8 cellular contexts compared by ENCODE assay signal in the genomic region with DNA sequence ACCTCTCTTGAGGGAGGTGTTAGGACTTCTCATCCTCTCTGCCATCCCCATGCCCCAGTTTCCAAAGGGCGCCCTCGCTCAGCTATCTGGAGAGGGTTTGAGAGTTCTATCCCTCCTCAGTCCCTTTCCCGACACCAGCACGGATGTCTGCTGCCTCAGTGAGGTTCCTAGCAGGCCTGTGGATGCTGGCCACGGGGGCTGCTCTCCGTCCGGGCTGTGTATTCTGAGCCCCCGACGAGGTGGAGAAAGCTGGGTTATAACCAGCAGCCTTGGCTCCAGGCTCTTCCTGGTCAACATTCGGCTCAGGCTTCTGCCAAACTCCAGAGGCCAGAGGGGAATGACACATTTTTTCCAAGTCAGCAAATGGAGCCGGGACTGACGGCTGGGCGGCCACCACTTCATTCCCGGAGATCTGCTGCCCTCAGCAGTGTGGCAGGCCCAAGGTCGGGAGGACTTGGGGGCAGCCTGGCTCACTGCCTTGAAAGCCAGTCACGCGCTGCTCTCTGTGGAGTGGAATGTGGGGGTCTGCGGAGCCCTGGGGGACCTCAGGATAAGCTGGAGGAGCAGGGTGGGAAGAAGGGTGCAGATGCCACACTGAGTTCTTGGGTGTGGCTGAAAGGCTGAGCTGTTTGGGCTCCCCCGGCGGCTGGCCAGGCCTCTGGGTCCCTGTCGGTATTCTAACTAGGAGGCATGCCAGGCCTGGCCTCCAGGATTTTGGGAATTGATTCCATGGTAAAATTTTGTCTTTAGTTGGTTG. TPM values are rescaled to one million over a fixed set of nuclear protein-coding genes. Genes with fewer than 3 reads are reported as not detected.
A peak's percentile ranks its signal among the peaks of the same experiment; 100 is the strongest.
DNase-seq lines count a peak whose midpoint lies in the region; ATAC-seq and TF ChIP-seq lines count a peak whose summit lies in the region.

No MANE protein-coding gene starts in this region.

- intact Hi-C loops in activated naive CD4-positive, alpha-beta T cell treated with anti-CD3 and anti-CD28 coated beads for 36 hours (cut with micrococcal nuclease) = loop anchor here (1.0 to 10.0 kb wide), 3 partner anchors 38 to 473 kb away; no protein-coding TSS in a partner anchor
- intact Hi-C loops in dendritic cell treated with granulocyte-macrophage colony-stimulating factor and Interleukin-4, amounts not matched to agents 40 ng/mL and 50 ng/mL, for 4 days (cut with micrococcal nuclease) = loop anchor here (1.0 to 10.0 kb wide), 3 partner anchors 472 to 646 kb away; no protein-coding TSS in a partner anchor
- intact Hi-C loops in vagina (cut with DNase I) = loop anchor here (2.0 to 5.0 kb wide), 3 partner anchors 38 to 472 kb away; no protein-coding TSS in a partner anchor

- CTCF ChIA-PET in activated naive CD4-positive, alpha-beta T cell treated with anti-CD3 and anti-CD28 coated beads for 36 hours (lab: Charles Lee) = interaction anchor here (0.6 to 3.3 kb wide), 20 partner anchors 9 to 486 kb away, joined by 3 to 25 read pairs (median 4); no protein-coding TSS in a partner anchor

- DNase-seq in activated naive CD4-positive, alpha-beta T cell treated with anti-CD3 and anti-CD28 coated beads for 36 hours = no peak
- no peak for DNase-seq in activated naive CD4-positive, alpha-beta T cell treated with Interleukin-2 at 50 U/mL for 16 hours
- DNase-seq in mesothelial cell of epicardium (ENCODE audit: low spot score in 2 of 2, unreplicated experiment in 2 of 2) (no peak), vagina (ENCODE audit: extremely low spot score in 2 of 2) (no peak), globus pallidus (ENCODE audit: low spot score) (no peak), H4 (ENCODE audit: low spot score) (no peak)

- H3K9me3 Mint-ChIP-seq in activated naive CD4-positive, alpha-beta T cell treated with anti-CD3 and anti-CD28 coated beads for 36 hours = no peaks in the 10 kb centered on the region
- no peaks in the 10 kb centered on the region for H3K9me3 Mint-ChIP-seq in dendritic cell treated with granulocyte-macrophage colony-stimulating factor and Interleukin-4, amounts not matched to agents 40 ng/mL and 50 ng/mL, for 4 days
- H3K9me3 Mint-ChIP-seq in mesothelial cell of epicardium = no peaks in the 10 kb centered on the region

- peaks cover 34% of the 10 kb centered on the region for H3K4me1 Mint-ChIP-seq in activated naive CD4-positive, alpha-beta T cell treated with anti-CD3 and anti-CD28 coated beads for 36 hours (ENCODE audit: low read depth)
- H3K4me1 Mint-ChIP-seq in dendritic cell treated with granulocyte-macrophage colony-stimulating factor and Interleukin-4, amounts not matched to agents 40 ng/mL and 50 ng/mL, for 4 days (ENCODE audit: low read depth) = peaks cover 55% of the 10 kb centered on the region
- H3K4me1 Mint-ChIP-seq in mesothelial cell of epicardium = peaks cover 43% of the 10 kb centered on the region

- no peaks in the 10 kb centered on the region for H3K9me3 ChIP-seq in vagina

- peak overlapping the region; percentile 97 for H3K27ac Mint-ChIP-seq in activated naive CD4-positive, alpha-beta T cell treated with anti-CD3 and anti-CD28 coated beads for 36 hours
- peak overlapping the region; percentile 96 for H3K27ac Mint-ChIP-seq in dendritic cell treated with granulocyte-macrophage colony-stimulating factor and Interleukin-4, amounts not matched to agents 40 ng/mL and 50 ng/mL, for 4 days
- peak overlapping the region; percentile 100 for H3K27ac Mint-ChIP-seq in mesothelial cell of epicardium

- H3K4me3 Mint-ChIP-seq in activated naive CD4-positive, alpha-beta T cell treated with anti-CD3 and anti-CD28 coated beads for 36 hours = peak overlapping the region; percentile 72
- peak overlapping the region; percentile 77 for H3K4me3 Mint-ChIP-seq in dendritic cell treated with granulocyte-macrophage colony-stimulating factor and Interleukin-4, amounts not matched to agents 40 ng/mL and 50 ng/mL, for 4 days
- H3K4me3 Mint-ChIP-seq in mesothelial cell of epicardium = no peak overlapping the region

- no peaks in the 10 kb centered on the region for H3K27me3 ChIP-seq in vagina

- TF ChIP-seq POLR2A in vagina (IDR thresholded peaks at IDR 0.05) = no peak

- peaks cover 0 to 37% of the 10 kb centered on the region in 2 donors for H3K36me3 ChIP-seq in vagina

- peaks cover 65% of the 10 kb centered on the region for H3K4me1 ChIP-seq in vagina

- no peaks in the 10 kb centered on the region for H3K27me3 Mint-ChIP-seq in activated naive CD4-positive, alpha-beta T cell treated with anti-CD3 and anti-CD28 coated beads for 36 hours (ENCODE audit: low read depth)
- no peaks in the 10 kb centered on the region for H3K27me3 Mint-ChIP-seq in dendritic cell treated with granulocyte-macrophage colony-stimulating factor and Interleukin-4, amounts not matched to agents 40 ng/mL and 50 ng/mL, for 4 days
- no peaks in the 10 kb centered on the region for H3K27me3 Mint-ChIP-seq in mesothelial cell of epicardium (ENCODE audit: low read depth)

- TF ChIP-seq CTCF in mesothelial cell of epicardium (IDR thresholded peaks at IDR 0.05; ENCODE audit: unreplicated experiment) = no peak
- no peak for TF ChIP-seq CTCF in vagina (IDR thresholded peaks at IDR 0.05)

- ATAC-seq in GM21786 (IDR thresholded peaks at IDR 0.05; ENCODE audit: unreplicated experiment) = no peak

- peak overlapping the region; percentile 15 to 47 for H3K4me3 ChIP-seq in vagina

- H3K27ac ChIP-seq in vagina = peak overlapping the region; percentile 100

- peaks cover 10% of the 10 kb centered on the region for H3K36me3 Mint-ChIP-seq in activated naive CD4-positive, alpha-beta T cell treated with anti-CD3 and anti-CD28 coated beads for 36 hours (ENCODE audit: low read depth)
- H3K36me3 Mint-ChIP-seq in dendritic cell treated with granulocyte-macrophage colony-stimulating factor and Interleukin-4, amounts not matched to agents 40 ng/mL and 50 ng/mL, for 4 days (ENCODE audit: low read depth) = peaks cover 71% of the 10 kb centered on the region
- peaks cover 13% of the 10 kb centered on the region for H3K36me3 Mint-ChIP-seq in mesothelial cell of epicardium

RNA-seq across cellular contexts. Expression of a gene that starts 27.4 kb away (rescaled TPM):
- 10 to 100 TPM; 83.0 to 94.5 TPM for total RNA-seq in activated naive CD4-positive, alpha-beta T cell treated with anti-CD3 and anti-CD28 coated beads for 36 hours
- total RNA-seq in mesothelial cell of epicardium (157 to 164 TPM (median 160 TPM) in 3 replicates), vagina (46.2 TPM)
- total RNA-seq in H4 (2014; rRNA removed; shearing (Covaris generic)) = 89.0 and 91.8 TPM in 2 replicates

RNA-seq across cellular contexts. Expression of a gene that starts 28.1 kb away (rescaled TPM):
- 10 to 100 TPM; 15.0 to 15.8 TPM for total RNA-seq in activated naive CD4-positive, alpha-beta T cell treated with anti-CD3 and anti-CD28 coated beads for 36 hours
- total RNA-seq in mesothelial cell of epicardium (26.4 to 27.6 TPM (median 26.4 TPM) in 3 replicates), vagina (59.9 TPM)
- 14.5 and 21.2 TPM in 2 replicates for total RNA-seq in H4 (2014; rRNA removed; shearing (Covaris generic))

RNA-seq across cellular contexts. Expression of a gene that starts 39.4 kb away (rescaled TPM):
- total RNA-seq in activated naive CD4-positive, alpha-beta T cell treated with anti-CD3 and anti-CD28 coated beads for 36 hours = 1 to 10 TPM; 1.1 to 1.6 TPM
- total RNA-seq in mesothelial cell of epicardium = 31.3 to 34.7 TPM (median 31.9 TPM) in 3 replicates
- 34.4 TPM for total RNA-seq in vagina
- 12.9 and 24.3 TPM in 2 replicates for total RNA-seq in H4 (2014; rRNA removed; shearing (Covaris generic))

RNA-seq across cellular contexts. Expression of a gene that starts 57.7 kb away (rescaled TPM):
- 10 to 100 TPM; 15.5 to 19.9 TPM for total RNA-seq in activated naive CD4-positive, alpha-beta T cell treated with anti-CD3 and anti-CD28 coated beads for 36 hours
- total RNA-seq in mesothelial cell of epicardium (16.9 to 21.5 TPM (median 20.0 TPM) in 3 replicates), vagina (3.2 TPM)
- total RNA-seq in H4 (2014; rRNA removed; shearing (Covaris generic)) = 17.1 and 17.5 TPM in 2 replicates
